Comparison of ENCODE assay signal across 1 cellular context in genomic region chr9:14018061-14018460, GRCh38.
TF ChIP-seq lines count a peak whose summit lies in the region.

No MANE protein-coding gene starts in this region.

TF ChIP-seq in SK-N-SH treated with all-trans-retinoic acid at 6 μM for 48 hours, 23 proteins besides CTCF, POLR2A, EP300 and RAD21 (continued from another document):
- TF ChIP-seq TSHZ2 (CRISPR knock-in tag; IDR thresholded peaks at IDR 0.05) (no peak), ZNF8 (CRISPR knock-in tag; IDR thresholded peaks at IDR 0.05) (no peak), ZNF70 (CRISPR knock-in tag; IDR thresholded peaks at IDR 0.05) (no peak), OSR1 (CRISPR knock-in tag; IDR thresholded peaks at IDR 0.05) (no peak)
